16 cellular contexts compared by ENCODE assay signal in genomic region chr6:170464524-170464979, GRCh38.
DNase-seq lines count a peak whose midpoint lies in the region; ATAC-seq and TF ChIP-seq lines count a peak whose summit lies in the region.
"Had no signal": no experiment of that assay in that cellular context is flagged by ENCODE, and none has a peak within 500 bp of the region (broad histone marks: within the 10 kb centered on the region; RNA-seq: fewer than 3 reads in every experiment).

No MANE protein-coding gene starts in this region.

- no peaks in the 10 kb centered on the region for H3K27me3 ChIP-seq in MG63
- H3K27me3 ChIP-seq: BLaER1, tibial nerve had no signal

- DNase-seq in DMS79 (lab: John Stamatoyannopoulos, UW) (peak; percentile 31), DMS79 treated with DMSO at 0.1 percent for 48 hours (lab: John Stamatoyannopoulos, UW) (no peak), endothelial cell (ENCODE audit: low spot score) (no peak), MG63 (no peak)
- no peak for DNase-seq in central memory CD8-positive, alpha-beta T cell (ENCODE audit: low spot score in 2 of 2)
- DNase-seq in stimulated activated CD8-positive, alpha-beta memory T cell treated with anti-CD3 and anti-CD28 coated beads, Interleukin-4, amount 100 ng/mL, for 48 hours = peak; percentile 53
- DNase-seq: 8988T; activated CD4-positive, alpha-beta T cell treated with anti-CD3 and anti-CD28 coated beads for 48 hours; NCI-H2029 treated with DMSO at 0.1 percent for 48 hours; NCI-H526 treated with DMSO at 0.1 percent for 48 hours had no signal

- peak overlapping the region; percentile 80 for H3K27ac Mint-ChIP-seq in central memory CD8-positive, alpha-beta T cell (ENCODE audit: low read depth)
- H3K27ac Mint-ChIP-seq in endothelial cell (ENCODE audit: unreplicated experiment) = no peak overlapping the region

- H3K4me3 ChIP-seq in MG63 = no peak overlapping the region
- H3K4me3 ChIP-seq: BLaER1, lung, tibial nerve had no signal

- H3K9me3 ChIP-seq in MG63 = no peaks in the 10 kb centered on the region
- H3K9me3 ChIP-seq: tibial nerve had no signal

- peak; percentile 56 for ATAC-seq in GM21723 (IDR thresholded peaks at IDR 0.05; ENCODE audit: unreplicated experiment)
- ATAC-seq in central memory CD8-positive, alpha-beta T cell (replicated peaks; ENCODE audit: extremely low read depth, poor library complexity, severe bottlenecking) = peak; percentile 75
- no peak for ATAC-seq in GM21367 (IDR thresholded peaks at IDR 0.05; ENCODE audit: unreplicated experiment)
- ATAC-seq: SK-N-SH treated with all-trans-retinoic acid at 6 μM for 48 hours had no signal

- no peaks in the 10 kb centered on the region for H3K27me3 Mint-ChIP-seq in central memory CD8-positive, alpha-beta T cell
- peaks cover 1% of the 10 kb centered on the region for H3K27me3 Mint-ChIP-seq in endothelial cell (ENCODE audit: unreplicated experiment)

- H3K9me3 Mint-ChIP-seq in central memory CD8-positive, alpha-beta T cell = no peaks in the 10 kb centered on the region
- no peaks in the 10 kb centered on the region for H3K9me3 Mint-ChIP-seq in endothelial cell (ENCODE audit: unreplicated experiment)

- H3K4me3 Mint-ChIP-seq in central memory CD8-positive, alpha-beta T cell = peak overlapping the region; percentile 72
- no peak overlapping the region for H3K4me3 Mint-ChIP-seq in endothelial cell (ENCODE audit: unreplicated experiment)

- H3K36me3 Mint-ChIP-seq in central memory CD8-positive, alpha-beta T cell (ENCODE audit: insufficient read depth) = peaks cover 2% of the 10 kb centered on the region
- H3K36me3 Mint-ChIP-seq in endothelial cell (ENCODE audit: low read depth, unreplicated experiment) = peaks cover 3% of the 10 kb centered on the region

- peaks cover 46% of the 10 kb centered on the region for H3K4me1 Mint-ChIP-seq in central memory CD8-positive, alpha-beta T cell
- no peaks in the 10 kb centered on the region for H3K4me1 Mint-ChIP-seq in endothelial cell (ENCODE audit: unreplicated experiment)

- H3K36me3 ChIP-seq in MG63 = no peaks in the 10 kb centered on the region
- H3K36me3 ChIP-seq: BLaER1, tibial nerve had no signal

- TF ChIP-seq CTCF in endothelial cell (IDR thresholded peaks at IDR 0.05; ENCODE audit: unreplicated experiment) = no peak

Comparison
In these comparisons a context has a peak if more than half of its experiments do, and no peak if none do; other contexts are left out.
1. DNase-seq: peak in DMS79 (single experiment) and stimulated activated CD8-positive, alpha-beta memory T cell treated with anti-CD3 and anti-CD28 coated beads, Interleukin-4, amount 100 ng/mL, for 48 hours (single experiment); none in DMS79 treated with DMSO at 0.1 percent for 48 hours (single experiment), central memory CD8-positive, alpha-beta T cell (0 of 2), endothelial cell (single experiment) and MG63 (single experiment).